19 cellular contexts compared by ENCODE assay signal in genomic region chr7:101998029-101998903, GRCh38.
DNase-seq lines count a peak whose midpoint lies in the region; ATAC-seq, FAIRE-seq and TF ChIP-seq lines count a peak whose summit lies in the region.
"Had no signal": no experiment of that assay in that cellular context is flagged by ENCODE, and none has a peak within 500 bp of the region (broad histone marks: within the 10 kb centered on the region; RNA-seq: fewer than 3 reads in every experiment).

No MANE protein-coding gene starts in this region.

- H3K4me2 ChIP-seq in PC-3 (ENCODE audit: low read length): no peak overlapping the region

- no peak overlapping the region for H3K4me3 ChIP-seq in PC-3 (ENCODE audit: low read length)
- H3K4me3 ChIP-seq in kidney (ENCODE audit: low read length in 2 of 2): no peak overlapping the region
- no peak overlapping the region for H3K4me3 ChIP-seq in upper lobe of left lung
- H3K4me3 ChIP-seq: GM23248, MG63 had no signal

- POLR2A ChIA-PET in PC-3 (lab: Charles Lee; ENCODE audit: unreplicated experiment): no interaction called here

- intact Hi-C loops in left ventricle myocardium superior (cut with micrococcal nuclease): no loop called here
- intact Hi-C loops in cardiac septum (cut with DNase I): no loop called here
- intact Hi-C loops in PC-3 (cut with micrococcal nuclease): no loop called here
- intact Hi-C loops in kidney (cut with DNase I): no loop called here

- H3K27ac ChIP-seq in PC-3 (ENCODE audit: low read length) (no peak overlapping the region), kidney (ENCODE audit: low read depth in 2 of 2, low read length in 2 of 2) (no peak overlapping the region), upper lobe of left lung (no peak overlapping the region)
- H3K27ac ChIP-seq: C4-2B, GM23248 had no signal

- H3K36me3 ChIP-seq in PC-3 (ENCODE audit: low read depth, low read length) (no peaks in the 10 kb centered on the region), kidney (ENCODE audit: control insufficient read depth in 1 of 2, insufficient read depth in 2 of 2, low read length in 2 of 2) (no peaks in the 10 kb centered on the region), upper lobe of left lung (no peaks in the 10 kb centered on the region)
- H3K36me3 ChIP-seq: MG63 had no signal

- no peaks in the 10 kb centered on the region for H3K79me2 ChIP-seq in PC-3 (ENCODE audit: low read length)

- no peak for FAIRE-seq in kidney (lab: Jason Lieb, UNC)
- FAIRE-seq: A204.1, colon had no signal

- H2AFZ ChIP-seq in PC-3 (ENCODE audit: low read length): no peak overlapping the region
- H2AFZ ChIP-seq: GM23248 had no signal

- DNase-seq in left ventricle myocardium superior (no peak), cardiac septum (ENCODE audit: low spot score) (no peak), PC-3 (no peak), kidney (peak; percentile 73), upper lobe of left lung (no peak)
- DNase-seq in activated CD4-positive, alpha-beta T cell treated with anti-CD3 and anti-CD28 coated beads for 4 hours: no peak
- DNase-seq: activated CD4-positive, alpha-beta T cell treated with anti-CD3 and anti-CD28 coated beads for 1 hour; foreskin fibroblast; GM23248; MG63; naive B cell; NCI-H1436 treated with DMSO at 0.1 percent for 48 hours; NCI-H748 treated with DMSO at 0.1 percent for 48 hours; stimulated activated CD8-positive, alpha-beta memory T cell treated with anti-CD3 and anti-CD28 coated beads, Interleukin-4, amount 100 ng/mL, for 48 hours had no signal

- no peaks in the 10 kb centered on the region for H3F3A ChIP-seq in PC-3 (ENCODE audit: low read length, unreplicated experiment)

- TF ChIP-seq CTCF in PC-3 (conservative IDR thresholded peaks at IDR 0.05; ENCODE audit: low read depth, low read length) (no peak), kidney (IDR thresholded peaks at IDR 0.05; ENCODE audit: borderline replicate concordance, extremely low read depth, insufficient read depth) (no peak), upper lobe of left lung (IDR thresholded peaks at IDR 0.05) (no peak)

- H3K27me3 ChIP-seq in PC-3 (ENCODE audit: low read length) (no peaks in the 10 kb centered on the region), upper lobe of left lung (no peaks in the 10 kb centered on the region)
- H3K27me3 ChIP-seq: MG63 had no signal

- TF ChIP-seq EP300 in upper lobe of left lung (IDR thresholded peaks at IDR 0.05): no peak

- H3K9me2 ChIP-seq in PC-3 (replicated peaks; ENCODE audit: low read length): no peaks in the 10 kb centered on the region

- 69 to 70% methylated on average over 14 to 21 of the region's 23 CpGs for WGBS in upper lobe of left lung, 2 donors

- H3K9ac ChIP-seq in PC-3 (ENCODE audit: low read length): no peak overlapping the region
- H3K9ac ChIP-seq in kidney (ENCODE audit: low read length in 2 of 2): no peak overlapping the region
- H3K9ac ChIP-seq: GM23248 had no signal

- CTCF ChIA-PET in PC-3 (lab: Charles Lee): no interaction called here

- ATAC-seq in left ventricle myocardium superior (peak; percentile 21), PC-3 (0 out of 2 replicates have a peak, but pooled peaks have one; percentile 22), upper lobe of left lung (ENCODE audit: low FRiP score in 2 of 2) (peak; percentile 6 to 11), GM19035 (IDR thresholded peaks at IDR 0.05; ENCODE audit: unreplicated experiment) (no peak), HG03280 (IDR thresholded peaks at IDR 0.05; ENCODE audit: unreplicated experiment) (no peak)

- no peaks in the 10 kb centered on the region for H4K20me1 ChIP-seq in PC-3 (ENCODE audit: low read length)

- H3K4me1 ChIP-seq in PC-3 (ENCODE audit: insufficient read depth, low read length) (no peaks in the 10 kb centered on the region), kidney (ENCODE audit: control insufficient read depth in 1 of 2, insufficient read depth in 1 of 2, low read depth in 1 of 2, low read length in 2 of 2) (peaks cover 0 to 6% of the 10 kb centered on the region in 2 donors), upper lobe of left lung (no peaks in the 10 kb centered on the region)

- BruUV-seq in PC-3 (replicated peaks; lab: Mats Ljungman, UMichigan): no TSS peak

- TF ChIP-seq POLR2A in upper lobe of left lung (IDR thresholded peaks at IDR 0.05): no peak

- no peaks in the 10 kb centered on the region for H3K9me3 ChIP-seq in PC-3 (ENCODE audit: low read length)
- no peaks in the 10 kb centered on the region for H3K9me3 ChIP-seq in kidney (ENCODE audit: control insufficient read depth in 1 of 2, low read length in 2 of 2)
- H3K9me3 ChIP-seq in upper lobe of left lung: no peaks in the 10 kb centered on the region
- H3K9me3 ChIP-seq: MG63 had no signal

Comparison
In these comparisons a context has a peak if more than half of its experiments do, and no peak if none do; other contexts are left out.
1. ATAC-seq: peak in left ventricle myocardium superior (single experiment), PC-3 (single experiment) and upper lobe of left lung (2 of 2); none in GM19035 (single experiment) and HG03280 (single experiment).